Comparison of ENCODE assay signal across 2 cellular contexts in genomic region chr2:54031288-54031687, GRCh38.
DNase-seq lines count a peak whose midpoint lies in the region; ATAC-seq, FAIRE-seq and TF ChIP-seq lines count a peak whose summit lies in the region.
"Not testable (repeated sequence)": the region's sequence is repeated elsewhere in the genome, so short reads cannot be mapped to it uniquely, and the experiment has no call there.

No MANE protein-coding gene starts in this region.

- H3K4me1 ChIP-seq in HEK293 (ENCODE audit: control insufficient read depth, insufficient read depth, low read length); K562 (replicated peaks in 1 of 2; ENCODE audit: control insufficient read depth in 2 of 2, insufficient read depth in 2 of 2, low read length in 2 of 2): not testable (repeated sequence)

- intact Hi-C loops in K562 (cut with micrococcal nuclease), result not testable (repeated sequence)

- H3K4me2 ChIP-seq in K562 (ENCODE audit: insufficient read depth, low read length), result not testable (repeated sequence)

- CTCF ChIA-PET in HEK293 (lab: Yijun Ruan, JAX); K562 (lab: Yijun Ruan, JAX; ENCODE audit: low intra/inter-chr PET ratio): not testable (repeated sequence)

- not testable (repeated sequence) for H3K9me3 ChIP-seq in HEK293 (ENCODE audit: control insufficient read depth, insufficient read depth, low read depth, low read length); K562 (replicated peaks; ENCODE audit: control insufficient read depth, insufficient read depth, low read depth, low read length)

- BruUV-seq in K562 (replicated peaks; lab: Mats Ljungman, UMichigan), result not testable (repeated sequence)

- TF ChIP-seq EP300 in K562 (IDR thresholded peaks at IDR 0.05; ENCODE audit: low read length), result not testable (repeated sequence)

- not testable (repeated sequence) for TF ChIP-seq RAD21 in K562 (CRISPR knock-in tag; conservative IDR thresholded peaks at IDR 0.05 in 1 of 2, IDR thresholded peaks at IDR 0.05 in 1 of 2)

- H2AFZ ChIP-seq in K562 (ENCODE audit: low read depth, low read length), result not testable (repeated sequence)

- not testable (repeated sequence) for H3K79me2 ChIP-seq in K562 (ENCODE audit: control insufficient read depth, insufficient read depth, low read length)

- not testable (repeated sequence) for H3K4me3 ChIP-seq in HEK293 (ENCODE audit: low read depth, low read length); K562

- WGBS in K562 (ENCODE audit: insufficient coverage, low coverage, missing lambda C conversion rate), result 67% methylated on average over 2 of the region's 3 CpGs

- not testable (repeated sequence) for TF ChIP-seq CTCF in HEK293 (tag by site-specific recombination; IDR thresholded peaks at IDR 0.05); K562 (IDR thresholded peaks at IDR 0.05 in 2 of 3, conservative IDR thresholded peaks at IDR 0.05 in 1 of 3; ENCODE audit: insufficient read depth in 2 of 3, low read depth in 1 of 3, low read length in 3 of 3)

- POLR2A ChIA-PET in HEK293 (lab: Yijun Ruan, JAX); K562 (lab: Yijun Ruan, JAX): not testable (repeated sequence)

- not testable (repeated sequence) for H3K27ac ChIP-seq in HEK293 (ENCODE audit: extremely low read depth, low read depth, low read length); K562 (ENCODE audit: extremely low read depth, low read depth, low read length)

- H4K20me1 ChIP-seq in K562 (replicated peaks; ENCODE audit: control insufficient read depth, insufficient read depth, low read length), result not testable (repeated sequence)

- in situ Hi-C loops in K562 (cut with MboI), result not testable (repeated sequence)

- FAIRE-seq in K562 (lab: Jason Lieb, UNC), result not testable (repeated sequence)

- H3K9ac ChIP-seq in K562 (ENCODE audit: insufficient read depth in 1 of 2, low read depth in 2 of 2, low read length in 2 of 2), result not testable (repeated sequence)

- not testable (repeated sequence) for H3K27me3 ChIP-seq in K562 (ENCODE audit: control insufficient read depth in 2 of 2, insufficient read depth in 2 of 2, low read length in 2 of 2)

- not testable (repeated sequence) for H3K36me3 ChIP-seq in HEK293 (ENCODE audit: control insufficient read depth in 2 of 2, insufficient read depth in 1 of 2, low read length in 2 of 2); K562 (ENCODE audit: control insufficient read depth, insufficient read depth, low read length)

- DNase-seq in K562 (ENCODE audit: extremely low read depth in 1 of 4, low spot score in 3 of 4), result not testable (repeated sequence)

- ATAC-seq in K562, result not testable (repeated sequence)

- not testable (repeated sequence) for TF ChIP-seq POLR2A in K562 (conservative IDR thresholded peaks at IDR 0.05)

- H3K9me1 ChIP-seq in K562 (ENCODE audit: control insufficient read depth, insufficient read depth, low read length), result not testable (repeated sequence)

TF ChIP-seq in HEK293, 187 proteins besides CTCF, POLR2A, EP300 and RAD21:
- peak; percentile 68 for TF ChIP-seq ZNF146 (tag by site-specific recombination; IDR thresholded peaks at IDR 0.05)

TF ChIP-seq in K562, 482 proteins besides CTCF, POLR2A, EP300 and RAD21:
- TF ChIP-seq BCOR (IDR thresholded peaks at IDR 0.05) (peak; percentile 60; the same call in 1 of the 2 replicates), ZNF146 (CRISPR knock-in tag; IDR thresholded peaks at IDR 0.05; ENCODE audit: unreplicated experiment) (peak; percentile 61)
